Comparison of ENCODE assay signal across 1 cellular context in the genomic region with DNA sequence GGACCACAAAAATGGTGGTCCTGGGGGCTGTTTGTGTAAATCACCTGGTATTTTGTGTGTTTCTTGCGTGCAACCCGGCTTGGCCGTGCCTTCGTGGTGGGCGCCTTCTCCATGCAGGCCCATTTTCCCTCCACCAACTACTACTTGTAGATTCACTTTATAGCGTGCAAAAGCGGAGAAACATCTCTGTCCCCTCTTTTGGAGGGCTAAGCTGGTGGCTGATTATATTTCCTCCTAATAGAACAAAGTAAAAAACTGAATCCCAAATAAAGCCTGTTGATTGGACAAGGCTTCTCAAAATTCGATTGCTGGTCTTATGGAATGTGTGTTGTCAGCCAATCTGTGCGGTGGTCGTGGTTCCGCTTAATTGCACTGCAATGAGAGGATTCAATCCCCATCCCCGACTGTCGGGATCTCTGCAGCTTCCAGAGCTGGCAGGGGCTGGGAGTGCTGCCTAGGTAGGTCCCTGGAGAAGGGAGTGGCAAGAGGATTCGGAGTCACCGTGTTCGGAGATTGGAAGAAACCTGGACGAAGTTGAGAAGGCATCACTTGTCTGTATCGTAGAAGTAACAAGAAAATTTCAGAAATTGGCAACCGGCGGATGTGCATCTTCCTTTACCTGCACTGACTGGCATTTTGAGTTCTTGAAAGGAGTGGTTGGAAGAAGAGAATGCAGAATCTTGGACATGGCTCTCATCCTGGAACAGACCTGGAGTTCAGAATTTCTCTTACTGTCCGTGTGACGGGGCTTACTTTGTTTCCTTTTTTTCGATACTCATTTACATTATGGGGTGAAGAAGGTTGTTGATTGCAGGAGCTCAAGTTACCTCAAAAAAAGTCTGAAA.
A peak's percentile ranks its signal among the peaks of the same experiment; 100 is the strongest.
TF ChIP-seq lines count a peak whose summit lies in the region.

No MANE protein-coding gene starts in this region.

TF ChIP-seq in HepG2, 621 proteins besides CTCF, POLR2A, EP300 and RAD21:
- TF ChIP-seq SP140L (CRISPR knock-in tag; IDR thresholded peaks at IDR 0.05; ENCODE audit: borderline replicate concordance) (no peak), ZNF629 (CRISPR knock-in tag; conservative IDR thresholded peaks at IDR 0.05) (peak; percentile 74), KMT2B (CRISPR knock-in tag; IDR thresholded peaks at IDR 0.05) (0 out of 2 replicates have a peak, but pooled peaks have one; percentile 9), ZNF580 (CRISPR knock-in tag; IDR thresholded peaks at IDR 0.05; ENCODE audit: borderline replicate concordance, low read depth) (0 out of 2 replicates have a peak, but pooled peaks have one; percentile 0), ZNF772 (CRISPR knock-in tag; IDR thresholded peaks at IDR 0.05) (no peak), ATF1 (CRISPR knock-in tag; IDR thresholded peaks at IDR 0.05) (no peak)
TF ChIP-seq in HepG2: peak in this region for 3.
